28 cellular contexts compared by ENCODE assay signal in genomic region chr1:183559061-183559460, GRCh38. TPM values are rescaled to one million over a fixed set of nuclear protein-coding genes. Genes with fewer than 3 reads are reported as not detected.
"Had no signal": no experiment of that assay in that cellular context is flagged by ENCODE, and none has a peak within 500 bp of the region (broad histone marks: within the 10 kb centered on the region; RNA-seq: fewer than 3 reads in every experiment).

No MANE protein-coding gene starts in this region.

- H3K4me1 ChIP-seq: left lung, lower lobe of right lung, parathyroid adenoma, right atrium auricular region, stomach, testis, tibial artery, uterus had no signal

- H3K36me3 ChIP-seq: uterus had no signal

- H3K9me3 Mint-ChIP-seq: immature natural killer cell; naive thymus-derived CD8-positive, alpha-beta T cell; nephron; neural crest cell; stimulated activated naive B cell treated with anti-CD40 and anti-IgM and Interleukin-4, amounts not matched to agents 10 μg/mL and 1 μg/mL and 100 μg/mL, for 72 hours had no signal

- H3K27me3 Mint-ChIP-seq: naive thymus-derived CD8-positive, alpha-beta T cell; stimulated activated naive B cell treated with anti-CD40 and anti-IgM and Interleukin-4, amounts not matched to agents 10 μg/mL and 1 μg/mL and 100 μg/mL, for 72 hours had no signal

- H3K4me1 Mint-ChIP-seq: immature natural killer cell, nephron, neural crest cell had no signal

- ATAC-seq: left colon; left lung; lower lobe of right lung; naive thymus-derived CD8-positive, alpha-beta T cell; sciatic nerve; stimulated activated naive B cell treated with anti-CD40 and anti-IgM and Interleukin-4, amounts not matched to agents 10 μg/mL and 1 μg/mL and 100 μg/mL, for 72 hours; stimulated activated naive CD8-positive, alpha-beta T cell treated with anti-CD3 and anti-CD28 coated beads, Interleukin-15, Interleukin-2, amounts not matched to agents 100 U/mL and 50 U/mL, for 24 hours had no signal

- DNase-seq: hypothalamus; immature natural killer cell; kidney; left colon; left lung; lower lobe of right lung; mammary epithelial cell; mesenchymal stem cell; naive thymus-derived CD8-positive, alpha-beta T cell; occipital lobe; stimulated activated CD4-positive, alpha-beta T cell treated with anti-CD3 and anti-CD28 coated beads, Interleukin-12 subunit alpha, Interleukin-12 subunit beta, amount 100 ng/mL, for 4 hours; stimulated activated CD4-positive, alpha-beta T cell treated with anti-CD3 and anti-CD28 coated beads, Interleukin-15, amount 100 ng/mL, for 24 hours; stimulated activated CD4-positive, alpha-beta T cell treated with anti-CD3 and anti-CD28 coated beads, Interleukin-2, amount 100 ng/mL, for 24 hours; stimulated activated CD4-positive, alpha-beta T cell treated with anti-CD3 and anti-CD28 coated beads, Interleukin-4, amount 100 ng/mL, for 1 hour; stimulated activated naive B cell treated with anti-CD40 and anti-IgM and Interleukin-4, amounts not matched to agents 10 μg/mL and 1 μg/mL and 100 μg/mL, for 72 hours; stimulated activated naive CD8-positive, alpha-beta T cell treated with anti-CD3 and anti-CD28 coated beads, Interleukin-15, Interleukin-2, amounts not matched to agents 100 U/mL and 50 U/mL, for 24 hours; stomach; testis; tibial artery; trophoblast cell; uterus had no signal

- H3K9me3 ChIP-seq: left lung, lower lobe of right lung, right atrium auricular region, stomach, testis, tibial artery, uterus had no signal

- H3K4me3 ChIP-seq: left lung, lower lobe of right lung, right atrium auricular region, skin epidermis, stomach, testis, tibial artery, uterus had no signal

- H3K4me3 Mint-ChIP-seq: immature natural killer cell; naive thymus-derived CD8-positive, alpha-beta T cell; nephron; neural crest cell; stimulated activated naive B cell treated with anti-CD40 and anti-IgM and Interleukin-4, amounts not matched to agents 10 μg/mL and 1 μg/mL and 100 μg/mL, for 72 hours had no signal

- H3K27ac ChIP-seq: left lung, lower lobe of right lung, parathyroid adenoma, right atrium auricular region, skin epidermis, stomach, testis, tibial artery, uterus had no signal

- H3K27ac Mint-ChIP-seq: immature natural killer cell, nephron had no signal

RNA-seq across cellular contexts. Expression of gene NCF2, which starts 31.2 kb away (rescaled TPM):
- total RNA-seq: neural crest cell, osteocyte had no signal
